10 cellular contexts compared by ENCODE assay signal in genomic region chr17:82315703-82316358, GRCh38. TPM values are rescaled to one million over a fixed set of nuclear protein-coding genes. Genes with fewer than 3 reads are reported as not detected.
DNase-seq lines count a peak whose midpoint lies in the region; ATAC-seq, FAIRE-seq and TF ChIP-seq lines count a peak whose summit lies in the region.
"Had no signal": no experiment of that assay in that cellular context is flagged by ENCODE, and none has a peak within 500 bp of the region (broad histone marks: within the 10 kb centered on the region; RNA-seq: fewer than 3 reads in every experiment).

No MANE protein-coding gene starts in this region.

- peak overlapping the region; percentile 31; the same call in 1 of the 2 replicates for H3K4me3 ChIP-seq in HUES6 (ENCODE audit: low read depth, low read length)
- peak overlapping the region in 3 of 4 donors; percentile 12 to 31 (median 15) for H3K4me3 ChIP-seq in esophagus muscularis mucosa

- H3K4me1 ChIP-seq in HUES6 (ENCODE audit: control insufficient read depth, insufficient read depth, low read length) (peaks cover 10% of the 10 kb centered on the region), esophagus muscularis mucosa (peaks cover 0 to 24% (median 15%) of the 10 kb centered on the region in 4 donors)

- H3K9me3 ChIP-seq in HUES6 (ENCODE audit: control insufficient read depth, insufficient read depth, low read depth, low read length) (peaks cover 13% of the 10 kb centered on the region; the same call in 1 of the 2 replicates), esophagus muscularis mucosa (no peaks in the 10 kb centered on the region)

- TF ChIP-seq EP300 in esophagus muscularis mucosa (IDR thresholded peaks at IDR 0.05): no peak

- intact Hi-C loops in esophagus muscularis mucosa (cut with DNase I): no loop called here
- intact Hi-C loops in sciatic nerve (cut with DNase I): loop anchor here (10.0 kb wide), 1 partner anchor 271 kb away; no protein-coding TSS in a partner anchor

- no peak for FAIRE-seq in frontal cortex (lab: Jason Lieb, UNC)

- in situ Hi-C loops in KBM-7 (cut with MboI; ENCODE audit: low pct_unique_long_range_greater_than_20kb, low sequenced_read_pairs): no loop called here
- in situ Hi-C loops in GM13977 (cut with MboI; ENCODE audit: low pct_unique_long_range_greater_than_20kb, low sequenced_read_pairs, unreplicated experiment): no loop called here

- no peaks in the 10 kb centered on the region; the same call in 1 of the 2 replicates for H3K27me3 ChIP-seq in HUES6 (ENCODE audit: control insufficient read depth, insufficient read depth, low read length)
- H3K27me3 ChIP-seq in esophagus muscularis mucosa: peaks cover 0 to 76% (median 24%) of the 10 kb centered on the region in 4 donors

- WGBS in esophagus muscularis mucosa: 23% methylated on average over 32 of the region's 36 CpGs

- H3K9ac ChIP-seq in HUES6 (ENCODE audit: low read length): no peak overlapping the region

- TF ChIP-seq POLR2A in esophagus muscularis mucosa (IDR thresholded peaks at IDR 0.05; ENCODE audit: low read depth): no peak

- H3K36me3 ChIP-seq in HUES6 (ENCODE audit: control insufficient read depth, insufficient read depth, low read length): no peaks in the 10 kb centered on the region
- no peaks in the 10 kb centered on the region for H3K36me3 ChIP-seq in esophagus muscularis mucosa

- peak; percentile 30 for ATAC-seq in sciatic nerve

- H3K27ac ChIP-seq in HUES6 (ENCODE audit: low read depth, low read length) (no peak overlapping the region), esophagus muscularis mucosa (replicated peaks in 1 of 4) (no peak overlapping the region)

- peak; percentile 61 for DNase-seq in activated CD4-positive, alpha-beta T cell treated with anti-CD3 and anti-CD28 coated beads for 48 hours
- DNase-seq in esophagus muscularis mucosa (ENCODE audit: extremely low spot score) (no peak), sciatic nerve (ENCODE audit: low spot score) (no peak), KBM-7 (no peak), frontal cortex (ENCODE audit: low spot score in 2 of 2) (no peak), GM13977 (ENCODE audit: low spot score) (no peak), NCI-H82 (lab: John Stamatoyannopoulos, UW) (no peak)
- DNase-seq: hippocampal formation, SIG-M5 had no signal

- TF ChIP-seq CTCF in esophagus muscularis mucosa (IDR thresholded peaks at IDR 0.05): no peak
- no peak for TF ChIP-seq CTCF in GM13977 (IDR thresholded peaks at IDR 0.05; ENCODE audit: extremely low read depth, insufficient read depth, missing control alignments)

RNA-seq across cellular contexts. Expression of gene CD7, which starts 1.6 kb away (rescaled TPM):
- total RNA-seq in esophagus muscularis mucosa: 1 to 10 TPM in 2 of 4 donors, under 1 TPM in 1, not detected in 1; 0.91 to 5.7 (median 2.0) TPM
- total RNA-seq in sciatic nerve: 2.5 TPM
- not detected for total RNA-seq in frontal cortex

RNA-seq across cellular contexts. Expression of gene SECTM1, which starts 17.7 kb away (rescaled TPM):
- total RNA-seq in esophagus muscularis mucosa (10 to 100 TPM in 3 of 4 donors, 1 to 10 TPM in 1; 10.0 to 41.1 (median 22.2) TPM), sciatic nerve (22.2 TPM), frontal cortex (4.9 TPM)

RNA-seq across cellular contexts. Expression of gene CSNK1D, which starts 42.3 kb away (rescaled TPM):
- total RNA-seq in esophagus muscularis mucosa (10 to 100 TPM; 47.2 to 65.5 (median 61.0) TPM), sciatic nerve (152 TPM), frontal cortex (22.8 TPM)

RNA-seq across cellular contexts. Expression of gene TEX19, which starts 43.2 kb away (rescaled TPM):
- not detected for total RNA-seq in esophagus muscularis mucosa
- not detected for total RNA-seq in sciatic nerve
- not detected for total RNA-seq in frontal cortex

RNA-seq across cellular contexts. Expression of gene UTS2R, which starts 55.7 kb away (rescaled TPM):
- total RNA-seq in esophagus muscularis mucosa: not detected
- total RNA-seq in sciatic nerve: not detected
- total RNA-seq in frontal cortex: not detected
